In genomic region chr6:3466488-3467219, GRCh38 we compare ENCODE assay signal across 18 cellular contexts.
"Had no signal": no experiment of that assay in that cellular context is flagged by ENCODE, and none has a peak within 500 bp of the region (broad histone marks: within the 10 kb centered on the region; RNA-seq: fewer than 3 reads in every experiment).

No MANE protein-coding gene starts in this region.

- H3K9me3 ChIP-seq: mucosa of descending colon, neutrophil, right atrium auricular region, sigmoid colon, testis, tibial nerve, upper lobe of right lung had no signal

- H3K4me2 ChIP-seq: hepatocyte had no signal

- ATAC-seq: foreskin keratinocyte; left lobe of liver; mucosa of descending colon; naive thymus-derived CD8-positive, alpha-beta T cell; upper lobe of right lung had no signal

- H3K4me1 Mint-ChIP-seq: naive thymus-derived CD8-positive, alpha-beta T cell had no signal

- DNase-seq: erythroblast; head of caudate nucleus; mammary epithelial cell; mucosa of descending colon; naive thymus-derived CD8-positive, alpha-beta T cell; sigmoid colon; stimulated activated CD4-positive, alpha-beta T cell treated with anti-CD3 and anti-CD28 coated beads, Interleukin-12 subunit alpha, Interleukin-12 subunit beta, amount 100 ng/mL, for 4 hours; stimulated activated naive CD4-positive, alpha-beta T cell treated with Interleukin-2 at 50 U/mL for 16 hours; testis; upper lobe of right lung had no signal

- H3K79me2 ChIP-seq: hepatocyte had no signal

- H3K36me3 Mint-ChIP-seq: naive thymus-derived CD8-positive, alpha-beta T cell had no signal

- H3K9me3 Mint-ChIP-seq: dendritic cell treated with granulocyte-macrophage colony-stimulating factor and Interleukin-4, amounts not matched to agents 40 ng/mL and 50 ng/mL, for 4 days; naive thymus-derived CD8-positive, alpha-beta T cell had no signal

- H3K36me3 ChIP-seq: neutrophil, right atrium auricular region, sigmoid colon, tibial nerve, upper lobe of right lung had no signal

- H3K27me3 ChIP-seq: foreskin keratinocyte, hepatocyte, right atrium auricular region, sigmoid colon, testis, tibial nerve, upper lobe of right lung had no signal

- H3K4me1 ChIP-seq: foreskin keratinocyte, right atrium auricular region, sigmoid colon, testis, tibial nerve, upper lobe of right lung had no signal

- H3K27ac Mint-ChIP-seq: dendritic cell treated with granulocyte-macrophage colony-stimulating factor and Interleukin-4, amounts not matched to agents 40 ng/mL and 50 ng/mL, for 4 days; naive thymus-derived CD8-positive, alpha-beta T cell had no signal

- H3K4me3 Mint-ChIP-seq: dendritic cell treated with granulocyte-macrophage colony-stimulating factor and Interleukin-4, amounts not matched to agents 40 ng/mL and 50 ng/mL, for 4 days; naive thymus-derived CD8-positive, alpha-beta T cell had no signal

- H3K27ac ChIP-seq: foreskin keratinocyte, hepatocyte, neutrophil, right atrium auricular region, sigmoid colon, testis, tibial nerve, upper lobe of right lung had no signal

- H2AFZ ChIP-seq: hepatocyte had no signal

- H3K4me3 ChIP-seq: hepatocyte, mucosa of descending colon, right atrium auricular region, sigmoid colon, skin epidermis, testis, tibial nerve, upper lobe of right lung had no signal
